8 cellular contexts compared by ENCODE assay signal in the genomic region with DNA sequence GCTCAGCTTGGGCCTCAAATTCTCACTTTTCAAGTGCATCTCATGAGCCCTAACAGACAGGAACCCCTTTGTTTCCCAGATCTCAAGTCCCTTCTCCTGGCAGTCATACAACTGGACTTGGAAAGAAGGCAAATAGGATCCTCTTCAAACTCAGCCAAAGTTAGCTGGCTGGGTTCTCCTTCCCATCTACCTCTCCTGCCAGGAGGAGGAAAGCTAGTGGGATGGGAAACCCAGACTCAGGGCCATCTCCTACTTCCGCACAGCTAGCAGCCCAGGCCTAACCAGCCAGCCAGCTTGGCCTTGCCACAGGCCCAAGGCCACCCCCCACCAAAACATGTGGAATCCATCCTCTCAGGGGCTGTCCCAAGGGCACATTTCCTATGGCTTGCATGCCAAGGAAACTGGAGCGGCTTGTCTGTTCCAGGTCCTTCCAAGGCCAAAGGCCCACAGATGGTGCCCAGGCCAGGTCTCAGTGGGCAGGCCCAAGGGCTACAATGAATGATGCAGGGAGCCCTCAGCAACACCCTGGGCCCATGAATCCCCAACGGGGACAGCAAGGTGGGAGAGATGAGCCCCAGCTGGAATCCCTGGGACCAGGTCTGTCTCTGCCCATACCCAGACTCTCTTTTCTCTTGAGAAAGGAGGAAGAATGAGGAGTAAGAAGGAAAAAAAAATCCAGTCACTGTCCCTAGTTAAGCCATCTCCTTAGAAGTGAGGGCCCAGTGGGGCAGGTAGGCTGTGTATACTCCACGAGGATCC. TPM values are rescaled to one million over a fixed set of nuclear protein-coding genes. Genes with fewer than 3 reads are reported as not detected.
DNase-seq lines count a peak whose midpoint lies in the region; ATAC-seq, FAIRE-seq and TF ChIP-seq lines count a peak whose summit lies in the region.

No MANE protein-coding gene starts in this region.

- H3K18ac ChIP-seq in H1 (ENCODE audit: extremely low read depth, low read length): peak overlapping the region; percentile 60; the same call in 1 of the 2 replicates

- no peaks in the 10 kb centered on the region for H3K9me3 Mint-ChIP-seq in natural killer cell treated with Interleukin-12 subunit alpha and Interleukin-12 subunit beta and Interleukin-15 and Interleukin-18, amount 100 ng/mL, for 72 hours

- H3K4me3 ChIP-seq in NT2/D1 (ENCODE audit: insufficient read length, low read depth) (peak overlapping the region; percentile 89), H1 (ENCODE audit: extremely low read depth in 1 of 4, insufficient read depth in 2 of 4, low read depth in 3 of 4, low read length in 4 of 4) (peak overlapping the region; percentile 76 to 97 (median 83); a peak in 5 of 8 replicates)

- no peak overlapping the region for H2BK20ac ChIP-seq in H1 (ENCODE audit: low read length)

- peak overlapping the region; percentile 93 for H3K4me2 ChIP-seq in H1 (ENCODE audit: insufficient read depth in 1 of 2, low read depth in 2 of 2, low read length in 2 of 2)

- WGBS in H1 (ENCODE audit: extremely low coverage in 1 of 2, insufficient coverage in 1 of 2, insufficient read length in 1 of 2, insufficient replicate concordance in 2 of 2, low coverage in 1 of 2, low lambda C conversion rate in 2 of 2, missing lambda C conversion rate in 1 of 2), 2 experiments: 87% methylated on average over 3 of the region's 4 CpGs; no CpG with 5 or more reads in 1 of the 2 experiments

- peak overlapping the region; percentile 25 for H4K91ac ChIP-seq in H1 (replicated peaks; ENCODE audit: insufficient read length, low read length)

- no peak overlapping the region for H3K4ac ChIP-seq in H1 (replicated peaks; ENCODE audit: insufficient read length, low read depth, low read length)

- no peak overlapping the region for H4K8ac ChIP-seq in H1 (ENCODE audit: extremely low read depth, insufficient read depth, low read length)

- H3K27ac ChIP-seq in H1 (ENCODE audit: low read depth, low read length): no peak overlapping the region

- H2BK15ac ChIP-seq in H1 (ENCODE audit: low read length): peak overlapping the region; percentile 18; the same call in 1 of the 2 replicates

- H3K79me1 ChIP-seq in H1 (ENCODE audit: low read depth, low read length): peaks cover 20% of the 10 kb centered on the region

- TF ChIP-seq POLR2A in H1 (IDR thresholded peaks at IDR 0.05; ENCODE audit: control extremely low read depth in 1 of 2, low read depth in 2 of 2, low read length in 2 of 2): no peak

- H4K5ac ChIP-seq in H1 (ENCODE audit: insufficient read length, low read depth, low read length): no peak overlapping the region

- peak overlapping the region; percentile 55; the same call in 1 of the 2 replicates for H2AK5ac ChIP-seq in H1 (ENCODE audit: low read depth, low read length)

- H3K9ac ChIP-seq in NT2/D1 (ENCODE audit: insufficient read length, low read depth): peak overlapping the region; percentile 93
- H3K9ac ChIP-seq in H1 (replicated peaks in 1 of 4; ENCODE audit: extremely low read depth in 1 of 4, low read depth in 3 of 4, low read length in 3 of 4): no peak overlapping the region

- peaks cover 25 to 35% of the 10 kb centered on the region in 2 donors for H3K4me1 Mint-ChIP-seq in natural killer cell treated with Interleukin-12 subunit alpha and Interleukin-12 subunit beta and Interleukin-15 and Interleukin-18, amount 100 ng/mL, for 72 hours (ENCODE audit: low read depth in 2 of 2)

- peak overlapping the region; percentile 68; the same call in 1 of the 2 replicates for H2BK12ac ChIP-seq in H1 (ENCODE audit: low read depth, low read length)

- H3K4me1 ChIP-seq in NT2/D1 (ENCODE audit: insufficient read depth, insufficient read length): peaks cover 18% of the 10 kb centered on the region
- peaks cover 3 to 28% (median 26%) of the 10 kb centered on the region in 4 experiments for H3K4me1 ChIP-seq in H1 (replicated peaks in 1 of 4; ENCODE audit: control insufficient read depth in 3 of 4, insufficient read depth in 4 of 4, low read length in 3 of 4)

- H3K36me3 ChIP-seq in NT2/D1 (ENCODE audit: insufficient read depth, insufficient read length, low read length) (peaks cover 30% of the 10 kb centered on the region), H1 (ENCODE audit: control insufficient read depth in 2 of 4, insufficient read depth in 4 of 4, low read length in 3 of 4) (peaks cover 0 to 3% (median 1%) of the 10 kb centered on the region in 4 experiments; a peak in 2 of 8 replicates)

- TF ChIP-seq EP300 in H1 (IDR thresholded peaks at IDR 0.05; ENCODE audit: borderline replicate concordance in 1 of 2, low read depth in 2 of 2, low read length in 2 of 2): no peak

- no peak overlapping the region for H3K56ac ChIP-seq in H1 (replicated peaks; ENCODE audit: insufficient read length, low read depth, low read length)

- no peak for ATAC-seq in natural killer cell treated with Interleukin-12 subunit alpha and Interleukin-12 subunit beta and Interleukin-15 and Interleukin-18, amount 100 ng/mL, for 72 hours
- no peak for ATAC-seq in GM18520 (IDR thresholded peaks at IDR 0.05; ENCODE audit: unreplicated experiment)

- H3K4me3 Mint-ChIP-seq in natural killer cell treated with Interleukin-12 subunit alpha and Interleukin-12 subunit beta and Interleukin-15 and Interleukin-18, amount 100 ng/mL, for 72 hours: peak overlapping the region; percentile 96

- H2BK120ac ChIP-seq in H1 (replicated peaks; ENCODE audit: low read depth, low read length): no peak overlapping the region

- H2AFZ ChIP-seq in H1 (ENCODE audit: low read length): no peak overlapping the region

- no peaks in the 10 kb centered on the region for H3K27me3 Mint-ChIP-seq in natural killer cell treated with Interleukin-12 subunit alpha and Interleukin-12 subunit beta and Interleukin-15 and Interleukin-18, amount 100 ng/mL, for 72 hours

- H3K27me3 ChIP-seq in NT2/D1 (ENCODE audit: insufficient read depth, insufficient read length): no peaks in the 10 kb centered on the region
- peaks cover 0 to 3% (median 1%) of the 10 kb centered on the region in 4 experiments; a peak in 2 of 7 replicates for H3K27me3 ChIP-seq in H1 (replicated peaks in 1 of 4; ENCODE audit: control insufficient read depth in 3 of 4, extremely low read depth in 1 of 4, insufficient read depth in 3 of 4, low read length in 3 of 4)

- peaks cover 1 to 4% of the 10 kb centered on the region in 2 experiments for H4K20me1 ChIP-seq in H1 (replicated peaks in 1 of 2; ENCODE audit: control insufficient read depth in 1 of 2, insufficient read depth in 2 of 2, low read length in 2 of 2)

- TF ChIP-seq CTCF in H1 (IDR thresholded peaks at IDR 0.05; ENCODE audit: control extremely low read depth in 1 of 3, insufficient read depth in 1 of 3, low read depth in 1 of 3, low read length in 3 of 3): no peak

- H3K23me2 ChIP-seq in H1 (ENCODE audit: low read depth, low read length): peaks cover 8% of the 10 kb centered on the region

- no peak overlapping the region for H3K14ac ChIP-seq in H1 (ENCODE audit: insufficient read length)

- no peak overlapping the region for H3K23ac ChIP-seq in H1 (ENCODE audit: insufficient read length)

- H2BK5ac ChIP-seq in H1 (ENCODE audit: low read depth, low read length): peak overlapping the region; percentile 71; the same call in 1 of the 2 replicates

- H3K9me3 ChIP-seq in NT2/D1 (ENCODE audit: insufficient read depth, low read length): no peaks in the 10 kb centered on the region
- H3K9me3 ChIP-seq in H1 (ENCODE audit: insufficient read depth in 2 of 2, low read depth in 1 of 2, low read length in 1 of 2): no peaks in the 10 kb centered on the region

- H3K79me2 ChIP-seq in H1 (ENCODE audit: control insufficient read depth in 1 of 2, insufficient read depth in 2 of 2, low read length in 2 of 2): peaks cover 11 to 42% of the 10 kb centered on the region in 2 experiments

- CTCF ChIA-PET in H1 (lab: Charles Lee; ENCODE audit: partially characterized antibody): interaction anchor here (0.6 to 1.4 kb wide), 6 partner anchors 13 to 177 kb away, joined by 3 to 7 read pairs (median 4); partner anchors contain the start of genes CSHL1 and PSMC5

- H3K27ac Mint-ChIP-seq in natural killer cell treated with Interleukin-12 subunit alpha and Interleukin-12 subunit beta and Interleukin-15 and Interleukin-18, amount 100 ng/mL, for 72 hours: peak overlapping the region; percentile 81 to 87

- peak in 11 of 14 donors; percentile 7 to 56 (median 27) for DNase-seq in C1 segment of cervical spinal cord (lab: John Stamatoyannopoulos, UW)
- no peak for DNase-seq in NT2/D1 (ENCODE audit: low read depth, low spot score)
- DNase-seq in H1 (ENCODE audit: low read depth in 1 of 2, low spot score in 2 of 2): no peak
- DNase-seq in natural killer cell treated with Interleukin-12 subunit alpha and Interleukin-12 subunit beta and Interleukin-15 and Interleukin-18, amount 100 ng/mL, for 72 hours (ENCODE audit: low spot score): no peak
- no peak for DNase-seq in DMS153 (lab: John Stamatoyannopoulos, UW)
- no peak for DNase-seq in stimulated activated CD4-positive, alpha-beta T cell treated with anti-CD3 and anti-CD28 coated beads, Interleukin-4, amount 100 ng/mL, for 24 hours
- no peak for DNase-seq in NCI-H1436 treated with DMSO at 0.1 percent for 48 hours (lab: John Stamatoyannopoulos, UW)

- POLR2A ChIA-PET in H1 (lab: Charles Lee; ENCODE audit: partially characterized antibody): interaction anchor here (0.6 to 32.3 kb wide), 3 partner anchors 20 to 58 kb away, joined by 3 to 593 read pairs (median 481); partner anchors contain the start of genes CCDC47, DDX42, FTSJ3 and PSMC5

- FAIRE-seq in H1 (lab: Jason Lieb, UNC): no peak

- TF ChIP-seq RAD21 in H1 (IDR thresholded peaks at IDR 0.05 in 1 of 2, conservative IDR thresholded peaks at IDR 0.05 in 1 of 2; ENCODE audit: low read depth in 2 of 2, low read length in 2 of 2): no peak

- peaks cover 2% of the 10 kb centered on the region for H3K36me3 Mint-ChIP-seq in natural killer cell treated with Interleukin-12 subunit alpha and Interleukin-12 subunit beta and Interleukin-15 and Interleukin-18, amount 100 ng/mL, for 72 hours

RNA-seq across cellular contexts. Expression of gene SMARCD2, which starts 1.7 kb away (rescaled TPM):
- 84.6 and 92.2 TPM in 2 replicates for total RNA-seq in H1 (2021; fragmentation: NEBNext Ultra II Directional; extraction: Animal tissue kit (Norgen Biotek cat#: 25700))
- 90.0 and 111 TPM in 2 replicates for polyA plus RNA-seq in H1 (2011; rRNA removed)
- polyA plus RNA-seq in H1 (2011; cell fraction: cytosol; rRNA removed): 94.6 TPM
- 147 TPM for polyA plus RNA-seq in H1 (2011; cell fraction: nucleus; rRNA removed)
- polyA plus RNA-seq in H1 (2012, experiment 1 of 2): 70.0 to 93.3 TPM (median 88.1 TPM) in 4 replicates
- polyA plus RNA-seq in H1 (2012, experiment 2 of 2): 111 TPM
- 51.4 TPM for polyA plus RNA-seq in H1 (2013, experiment 1 of 2)
- polyA plus RNA-seq in H1 (2013, experiment 2 of 2): 48.2 TPM
- polyA minus RNA-seq in H1 (2011; rRNA and poly(A)+ RNA removed): 102 and 117 TPM in 2 replicates
- 54.5 TPM for polyA minus RNA-seq in H1 (2011; cell fraction: cytosol; rRNA and poly(A)+ RNA removed)
- 64.8 TPM for polyA minus RNA-seq in H1 (2011; cell fraction: nucleus; rRNA and poly(A)+ RNA removed)
- 100 to 1,000 TPM; 102 to 136 TPM for total RNA-seq in natural killer cell treated with Interleukin-12 subunit alpha and Interleukin-12 subunit beta and Interleukin-15 and Interleukin-18, amount 100 ng/mL, for 72 hours

RNA-seq across cellular contexts. Expression of gene FTSJ3, which starts 13.3 kb away (rescaled TPM):
- 77.2 and 77.4 TPM in 2 replicates for total RNA-seq in H1 (2021; fragmentation: NEBNext Ultra II Directional; extraction: Animal tissue kit (Norgen Biotek cat#: 25700))
- polyA plus RNA-seq in H1 (2011; rRNA removed): 42.7 and 47.2 TPM in 2 replicates
- polyA plus RNA-seq in H1 (2011; cell fraction: cytosol; rRNA removed): 73.1 TPM
- 76.8 TPM for polyA plus RNA-seq in H1 (2011; cell fraction: nucleus; rRNA removed)
- 78.1 to 92.0 TPM (median 83.3 TPM) in 4 replicates for polyA plus RNA-seq in H1 (2012, experiment 1 of 2)
- polyA plus RNA-seq in H1 (2012, experiment 2 of 2): 19.2 TPM
- polyA plus RNA-seq in H1 (2013, experiment 1 of 2): 44.5 TPM
- polyA plus RNA-seq in H1 (2013, experiment 2 of 2): 45.0 TPM
- 89.2 and 107 TPM in 2 replicates for polyA minus RNA-seq in H1 (2011; rRNA and poly(A)+ RNA removed)
- polyA minus RNA-seq in H1 (2011; cell fraction: cytosol; rRNA and poly(A)+ RNA removed): 29.2 TPM
- polyA minus RNA-seq in H1 (2011; cell fraction: nucleus; rRNA and poly(A)+ RNA removed): 64.1 TPM
- total RNA-seq in natural killer cell treated with Interleukin-12 subunit alpha and Interleukin-12 subunit beta and Interleukin-15 and Interleukin-18, amount 100 ng/mL, for 72 hours: 100 to 1,000 TPM in 1 of 2 donors, 10 to 100 TPM in 1; 74.2 to 116 TPM

RNA-seq across cellular contexts. Expression of gene PSMC5, which starts 13.5 kb away (rescaled TPM):
- total RNA-seq in H1 (2021; fragmentation: NEBNext Ultra II Directional; extraction: Animal tissue kit (Norgen Biotek cat#: 25700)): 162 and 172 TPM in 2 replicates
- polyA plus RNA-seq in H1 (2011; rRNA removed): 162 and 180 TPM in 2 replicates
- 264 TPM for polyA plus RNA-seq in H1 (2011; cell fraction: cytosol; rRNA removed)
- 112 TPM for polyA plus RNA-seq in H1 (2011; cell fraction: nucleus; rRNA removed)
- polyA plus RNA-seq in H1 (2012, experiment 1 of 2): 228 to 267 TPM (median 229 TPM) in 4 replicates
- 59.9 TPM for polyA plus RNA-seq in H1 (2012, experiment 2 of 2)
- polyA plus RNA-seq in H1 (2013, experiment 1 of 2): 83.3 TPM
- 84.0 TPM for polyA plus RNA-seq in H1 (2013, experiment 2 of 2)
- 178 and 230 TPM in 2 replicates for polyA minus RNA-seq in H1 (2011; rRNA and poly(A)+ RNA removed)
- 88.2 TPM for polyA minus RNA-seq in H1 (2011; cell fraction: cytosol; rRNA and poly(A)+ RNA removed)
- polyA minus RNA-seq in H1 (2011; cell fraction: nucleus; rRNA and poly(A)+ RNA removed): 75.4 TPM
- 100 to 1,000 TPM; 163 to 202 TPM for total RNA-seq in natural killer cell treated with Interleukin-12 subunit alpha and Interleukin-12 subunit beta and Interleukin-15 and Interleukin-18, amount 100 ng/mL, for 72 hours

RNA-seq across cellular contexts. Expression of gene CSH2, which starts 32.7 kb away (rescaled TPM):
- 0.43 and 0.52 TPM in 2 replicates for total RNA-seq in H1 (2021; fragmentation: NEBNext Ultra II Directional; extraction: Animal tissue kit (Norgen Biotek cat#: 25700))
- polyA plus RNA-seq in H1 (2011; rRNA removed): not detected in 2 replicates
- polyA plus RNA-seq in H1 (2011; cell fraction: cytosol; rRNA removed): 0.13 TPM
- polyA plus RNA-seq in H1 (2011; cell fraction: nucleus; rRNA removed): not detected
- polyA plus RNA-seq in H1 (2012, experiment 1 of 2): not detected in 4 replicates
- not detected for polyA plus RNA-seq in H1 (2012, experiment 2 of 2)
- 0.43 TPM for polyA plus RNA-seq in H1 (2013, experiment 1 of 2)
- 0.39 TPM for polyA plus RNA-seq in H1 (2013, experiment 2 of 2)
- polyA minus RNA-seq in H1 (2011; rRNA and poly(A)+ RNA removed): 0.88 TPM in 1 of 2 replicates, not detected in the other
- not detected for polyA minus RNA-seq in H1 (2011; cell fraction: cytosol; rRNA and poly(A)+ RNA removed)
- not detected for polyA minus RNA-seq in H1 (2011; cell fraction: nucleus; rRNA and poly(A)+ RNA removed)
- not detected for total RNA-seq in natural killer cell treated with Interleukin-12 subunit alpha and Interleukin-12 subunit beta and Interleukin-15 and Interleukin-18, amount 100 ng/mL, for 72 hours

RNA-seq across cellular contexts. Expression of gene GH2, which starts 41.0 kb away (rescaled TPM):
- total RNA-seq in H1 (2021; fragmentation: NEBNext Ultra II Directional; extraction: Animal tissue kit (Norgen Biotek cat#: 25700)): 0.60 and 1.2 TPM in 2 replicates
- polyA plus RNA-seq in H1 (2011; rRNA removed): 1.5 and 2.0 TPM in 2 replicates
- polyA plus RNA-seq in H1 (2011; cell fraction: cytosol; rRNA removed): 1.5 TPM
- 2.6 TPM for polyA plus RNA-seq in H1 (2011; cell fraction: nucleus; rRNA removed)
- polyA plus RNA-seq in H1 (2012, experiment 1 of 2): 0.84 to 2.7 TPM (median 1.8 TPM) in 4 replicates
- 1.8 TPM for polyA plus RNA-seq in H1 (2012, experiment 2 of 2)
- 2.8 TPM for polyA plus RNA-seq in H1 (2013, experiment 1 of 2)
- 2.3 TPM for polyA plus RNA-seq in H1 (2013, experiment 2 of 2)
- polyA minus RNA-seq in H1 (2011; rRNA and poly(A)+ RNA removed): 1.0 and 1.8 TPM in 2 replicates
- polyA minus RNA-seq in H1 (2011; cell fraction: cytosol; rRNA and poly(A)+ RNA removed): not detected
- polyA minus RNA-seq in H1 (2011; cell fraction: nucleus; rRNA and poly(A)+ RNA removed): not detected
- total RNA-seq in natural killer cell treated with Interleukin-12 subunit alpha and Interleukin-12 subunit beta and Interleukin-15 and Interleukin-18, amount 100 ng/mL, for 72 hours: not detected

Comparison
In these comparisons a context has a peak if more than half of its experiments do, and no peak if none do; other contexts are left out.
1. DNase-seq: peak in C1 segment of cervical spinal cord (11 of 14); none in NT2/D1 (single experiment), H1 (0 of 2), natural killer cell treated with Interleukin-12 subunit alpha and Interleukin-12 subunit beta and Interleukin-15 and Interleukin-18, amount 100 ng/mL, for 72 hours (single experiment), DMS153 (single experiment), stimulated activated CD4-positive, alpha-beta T cell treated with anti-CD3 and anti-CD28 coated beads, Interleukin-4, amount 100 ng/mL, for 24 hours (single experiment) and NCI-H1436 treated with DMSO at 0.1 percent for 48 hours (single experiment).